In genomic region chr2:204722691-204723090, GRCh38 we compare ENCODE assay signal across 29 cellular contexts.
"Had no signal": no experiment of that assay in that cellular context is flagged by ENCODE, and none has a peak within 500 bp of the region (broad histone marks: within the 10 kb centered on the region; RNA-seq: fewer than 3 reads in every experiment).

No MANE protein-coding gene starts in this region.

- H3K4me1 Mint-ChIP-seq: naive B cell; natural killer cell; stimulated activated memory B cell treated with anti-CD40 and anti-IgM and Interleukin-4, amounts not matched to agents 10 μg/mL and 1 μg/mL and 100 μg/mL, for 72 hours; stimulated activated naive CD8-positive, alpha-beta T cell treated with anti-CD3 and anti-CD28 coated beads, Interleukin-15, amount 100 ng/mL, for 72 hours had no signal

- H3K36me3 Mint-ChIP-seq: mesothelial cell of epicardium; naive B cell; natural killer cell; neural progenitor cell; stimulated activated memory B cell treated with anti-CD40 and anti-IgM and Interleukin-4, amounts not matched to agents 10 μg/mL and 1 μg/mL and 100 μg/mL, for 72 hours had no signal

- H3K4me3 ChIP-seq: left lung, lung, neural progenitor cell, right atrium auricular region, right lobe of liver, smooth muscle cell, testis, thyroid gland, transverse colon, upper lobe of left lung, vagina had no signal

- H3K36me3 ChIP-seq: left lung, neural progenitor cell, neutrophil, right atrium auricular region, right lobe of liver, thyroid gland, transverse colon, upper lobe of left lung, vagina had no signal

- H3K27me3 Mint-ChIP-seq: naive B cell; stimulated activated memory B cell treated with anti-CD40 and anti-IgM and Interleukin-4, amounts not matched to agents 10 μg/mL and 1 μg/mL and 100 μg/mL, for 72 hours; stimulated activated naive CD8-positive, alpha-beta T cell treated with anti-CD3 and anti-CD28 coated beads, Interleukin-15, amount 100 ng/mL, for 72 hours had no signal

- DNase-seq: hippocampal formation; left colon; left lung; mesendoderm; naive B cell; natural killer cell; nephron progenitor cell; occipital lobe; right lobe of liver; stimulated activated CD4-positive, alpha-beta T cell treated with anti-CD3 and anti-CD28 coated beads, Interleukin-1b, Interleukin-23, amount 100 ng/mL, for 48 hours; stimulated activated CD4-positive, alpha-beta T cell treated with anti-CD3 and anti-CD28 coated beads, Interleukin-2, amount 100 ng/mL, for 48 hours; stimulated activated CD4-positive, alpha-beta T cell treated with anti-CD3 and anti-CD28 coated beads, Interleukin-4, amount 100 ng/mL, for 4 hours; stimulated activated CD8-positive, alpha-beta memory T cell treated with anti-CD3 and anti-CD28 coated beads, Interleukin-4, amount 100 ng/mL, for 48 hours; stimulated activated naive CD4-positive, alpha-beta T cell treated with Interleukin-2 at 50 U/mL for 16 hours; stimulated activated naive CD8-positive, alpha-beta T cell treated with anti-CD3 and anti-CD28 coated beads, Interleukin-15, amount 100 ng/mL, for 72 hours; substantia nigra; testis; thyroid gland; transverse colon; upper lobe of left lung had no signal

- H3K4me3 Mint-ChIP-seq: mesothelial cell of epicardium; naive B cell; natural killer cell; nephron progenitor cell; neural progenitor cell; stimulated activated memory B cell treated with anti-CD40 and anti-IgM and Interleukin-4, amounts not matched to agents 10 μg/mL and 1 μg/mL and 100 μg/mL, for 72 hours; stimulated activated naive CD8-positive, alpha-beta T cell treated with anti-CD3 and anti-CD28 coated beads, Interleukin-15, amount 100 ng/mL, for 72 hours had no signal

- H3K4me1 ChIP-seq: left lung, neural progenitor cell, parathyroid adenoma, right atrium auricular region, right lobe of liver, testis, thyroid gland, transverse colon, upper lobe of left lung, vagina had no signal

- H3K27me3 ChIP-seq: left lung, neural progenitor cell, neutrophil, right atrium auricular region, right lobe of liver, testis, thyroid gland, transverse colon, upper lobe of left lung, vagina had no signal

- H3K9ac ChIP-seq: neural progenitor cell, parathyroid adenoma had no signal

- H3K27ac Mint-ChIP-seq: mesothelial cell of epicardium; naive B cell; natural killer cell; nephron progenitor cell; neural progenitor cell; stimulated activated memory B cell treated with anti-CD40 and anti-IgM and Interleukin-4, amounts not matched to agents 10 μg/mL and 1 μg/mL and 100 μg/mL, for 72 hours; stimulated activated naive CD8-positive, alpha-beta T cell treated with anti-CD3 and anti-CD28 coated beads, Interleukin-15, amount 100 ng/mL, for 72 hours had no signal

- ATAC-seq: left colon; left lung; natural killer cell; right lobe of liver; stimulated activated memory B cell treated with anti-CD40 and anti-IgM and Interleukin-4, amounts not matched to agents 10 μg/mL and 1 μg/mL and 100 μg/mL, for 72 hours; stimulated activated naive CD8-positive, alpha-beta T cell treated with anti-CD3 and anti-CD28 coated beads, Interleukin-15, amount 100 ng/mL, for 72 hours had no signal

- H3K9me3 ChIP-seq: left lung, neutrophil, right atrium auricular region, right lobe of liver, testis, thyroid gland, transverse colon, upper lobe of left lung, vagina had no signal

- H3K9me3 Mint-ChIP-seq: mesothelial cell of epicardium, nephron progenitor cell, neural progenitor cell had no signal
